Comparison of ENCODE assay signal across 17 cellular contexts in the genomic region with DNA sequence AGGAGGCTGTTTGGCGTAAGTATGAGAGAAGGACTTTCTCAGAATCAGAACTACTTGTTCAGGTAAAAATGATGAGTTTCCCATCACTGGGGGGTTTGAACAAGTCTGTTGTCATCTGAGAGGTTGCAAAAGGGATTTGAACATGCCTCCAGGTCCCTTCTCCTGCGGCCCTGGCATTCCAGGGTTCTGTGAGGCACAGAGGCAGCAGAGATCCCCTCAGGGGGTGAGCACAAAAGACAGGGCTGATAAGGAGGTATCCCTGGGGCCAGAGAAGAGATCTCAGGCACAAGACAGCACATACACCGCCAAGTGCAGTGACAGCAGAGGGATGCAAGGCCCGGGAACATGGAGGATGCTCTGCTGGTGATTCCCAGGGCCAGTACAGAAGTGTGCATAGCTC.
DNase-seq lines count a peak whose midpoint lies in the region; ATAC-seq, FAIRE-seq and TF ChIP-seq lines count a peak whose summit lies in the region.
"Had no signal": no experiment of that assay in that cellular context is flagged by ENCODE, and none has a peak within 500 bp of the region (broad histone marks: within the 10 kb centered on the region; RNA-seq: fewer than 3 reads in every experiment).

No MANE protein-coding gene starts in this region.

- no peak overlapping the region for H3K9ac ChIP-seq in PC-3 (ENCODE audit: low read length)

- H3K36me3 ChIP-seq in PC-3 (ENCODE audit: low read depth, low read length), result no peaks in the 10 kb centered on the region

- no peak overlapping the region for H3K27ac Mint-ChIP-seq in stimulated activated effector memory CD8-positive, alpha-beta T cell treated with anti-CD3 and anti-CD28 coated beads, Interleukin-12 subunit alpha, Interleukin-12 subunit beta, amount 100 ng/mL, for 72 hours
- H3K27ac Mint-ChIP-seq: CD4-positive, alpha-beta memory T cell had no signal

- DNase-seq in coronary artery (ENCODE audit: low spot score) (peak; percentile 46), mesenteric fat pad (ENCODE audit: low spot score) (peak; percentile 67), HT-29 (ENCODE audit: low spot score) (no peak), H54 (ENCODE audit: insufficient read length, low spot score) (no peak), PC-3 (no peak)
- DNase-seq in stimulated activated effector memory CD8-positive, alpha-beta T cell treated with anti-CD3 and anti-CD28 coated beads, Interleukin-12 subunit alpha, Interleukin-12 subunit beta, amount 100 ng/mL, for 72 hours (ENCODE audit: low spot score in 2 of 2), result no peak
- DNase-seq: C1 segment of cervical spinal cord; Calu3; CD4-positive, alpha-beta memory T cell; COR-L47; DMS53; DMS79 treated with DMSO at 0.1 percent for 48 hours; GOT3; H7 had no signal

- TF ChIP-seq CTCF in coronary artery (IDR thresholded peaks at IDR 0.05) (no peak), PC-3 (conservative IDR thresholded peaks at IDR 0.05; ENCODE audit: low read depth, low read length) (no peak)

- H3F3A ChIP-seq in PC-3 (ENCODE audit: low read length, unreplicated experiment), result no peaks in the 10 kb centered on the region

- CTCF ChIA-PET in PC-3 (lab: Charles Lee), result no interaction called here

- intact Hi-C loops in PC-3 (cut with micrococcal nuclease), result no loop called here

- no peak for FAIRE-seq in H54 (lab: Jason Lieb, UNC)
- FAIRE-seq: G401.6, GM12892 had no signal

- no peaks in the 10 kb centered on the region for H3K27me3 ChIP-seq in PC-3 (ENCODE audit: low read length)

- H3K9me3 ChIP-seq in PC-3 (ENCODE audit: low read length), result no peaks in the 10 kb centered on the region

- no peaks in the 10 kb centered on the region for H3K4me1 Mint-ChIP-seq in stimulated activated effector memory CD8-positive, alpha-beta T cell treated with anti-CD3 and anti-CD28 coated beads, Interleukin-12 subunit alpha, Interleukin-12 subunit beta, amount 100 ng/mL, for 72 hours
- H3K4me1 Mint-ChIP-seq: CD4-positive, alpha-beta memory T cell had no signal

- no peaks in the 10 kb centered on the region for H4K20me1 ChIP-seq in PC-3 (ENCODE audit: low read length)

- BruUV-seq in PC-3 (replicated peaks; lab: Mats Ljungman, UMichigan), result no TSS peak

- no peaks in the 10 kb centered on the region for H3K4me1 ChIP-seq in PC-3 (ENCODE audit: insufficient read depth, low read length)

- no peaks in the 10 kb centered on the region for H3K36me3 Mint-ChIP-seq in stimulated activated effector memory CD8-positive, alpha-beta T cell treated with anti-CD3 and anti-CD28 coated beads, Interleukin-12 subunit alpha, Interleukin-12 subunit beta, amount 100 ng/mL, for 72 hours
- H3K36me3 Mint-ChIP-seq: CD4-positive, alpha-beta memory T cell had no signal

- no peak overlapping the region for H3K4me3 Mint-ChIP-seq in stimulated activated effector memory CD8-positive, alpha-beta T cell treated with anti-CD3 and anti-CD28 coated beads, Interleukin-12 subunit alpha, Interleukin-12 subunit beta, amount 100 ng/mL, for 72 hours
- H3K4me3 Mint-ChIP-seq: CD4-positive, alpha-beta memory T cell had no signal

- H3K4me3 ChIP-seq in coronary artery (no peak overlapping the region), PC-3 (ENCODE audit: low read length) (no peak overlapping the region)

- H3K79me2 ChIP-seq in PC-3 (ENCODE audit: low read length), result no peaks in the 10 kb centered on the region

- H3K27ac ChIP-seq in coronary artery (no peak overlapping the region), PC-3 (ENCODE audit: low read length) (no peak overlapping the region)

- peak; percentile 9 for ATAC-seq in stimulated activated effector memory CD8-positive, alpha-beta T cell treated with anti-CD3 and anti-CD28 coated beads, Interleukin-12 subunit alpha, Interleukin-12 subunit beta, amount 100 ng/mL, for 72 hours
- no peak for ATAC-seq in PC-3
- ATAC-seq: HCT116 had no signal

- H3K9me3 Mint-ChIP-seq in stimulated activated effector memory CD8-positive, alpha-beta T cell treated with anti-CD3 and anti-CD28 coated beads, Interleukin-12 subunit alpha, Interleukin-12 subunit beta, amount 100 ng/mL, for 72 hours, result peaks cover 5% of the 10 kb centered on the region

- no peak for TF ChIP-seq POLR2A in H54 (IDR thresholded peaks at IDR 0.05; ENCODE audit: low read depth, low read length)

- POLR2A ChIA-PET in PC-3 (lab: Charles Lee; ENCODE audit: unreplicated experiment), result no interaction called here

- H3K9me2 ChIP-seq in PC-3 (replicated peaks; ENCODE audit: low read length), result no peaks in the 10 kb centered on the region

- H3K4me2 ChIP-seq in PC-3 (ENCODE audit: low read length), result no peak overlapping the region

- no peak overlapping the region for H2AFZ ChIP-seq in PC-3 (ENCODE audit: low read length)

Comparison
In these comparisons a context has a peak if more than half of its experiments do, and no peak if none do; other contexts are left out.
1. DNase-seq: peak in coronary artery (single experiment) and mesenteric fat pad (single experiment); none in stimulated activated effector memory CD8-positive, alpha-beta T cell treated with anti-CD3 and anti-CD28 coated beads, Interleukin-12 subunit alpha, Interleukin-12 subunit beta, amount 100 ng/mL, for 72 hours (0 of 2), HT-29 (single experiment), H54 (single experiment) and PC-3 (single experiment).